In the genomic region with DNA sequence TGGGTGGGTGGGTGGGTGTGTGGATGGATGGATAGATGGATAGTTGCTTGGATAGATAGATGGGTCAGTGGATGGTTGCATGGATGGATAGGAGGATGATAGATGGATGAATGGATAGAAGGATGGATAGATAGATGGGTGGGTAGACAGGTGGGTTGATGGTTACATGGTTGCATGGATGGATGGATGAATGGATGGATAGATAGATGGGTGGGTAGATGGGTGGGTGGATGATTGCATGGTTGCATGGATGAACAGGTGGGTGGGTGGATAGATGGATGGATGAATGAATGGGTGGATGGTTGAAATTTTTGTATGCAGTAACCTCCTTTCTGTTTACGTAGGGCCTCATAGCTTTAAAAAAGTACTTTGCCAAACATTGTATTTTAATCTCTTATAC, we compare ENCODE assay signal across 3 cellular contexts.
A peak's percentile ranks its signal among the peaks of the same experiment; 100 is the strongest.
TF ChIP-seq lines count a peak whose summit lies in the region.

No MANE protein-coding gene starts in this region.

TF ChIP-seq in HEK293, 187 proteins besides CTCF, POLR2A, EP300 and RAD21:
- TF ChIP-seq EGR2 (tag by site-specific recombination; IDR thresholded peaks at IDR 0.05; ENCODE audit: low read depth) (peak; percentile 92), ZNF366 (tag by site-specific recombination; conservative IDR thresholded peaks at IDR 0.05) (peak; percentile 72), ZNF335 (tag by site-specific recombination; conservative IDR thresholded peaks at IDR 0.05) (no peak), ZFHX2 (tag by site-specific recombination; conservative IDR thresholded peaks at IDR 0.05) (peak; percentile 71)

TF ChIP-seq in IMR-90, 13 proteins besides CTCF, POLR2A, EP300 and RAD21:
- TF ChIP-seq FOS (IDR thresholded peaks at IDR 0.05; ENCODE audit: low read depth, low read length) (no peak), USF2 (IDR thresholded peaks at IDR 0.05; ENCODE audit: low read depth, low read length) (no peak), MXI1 (IDR thresholded peaks at IDR 0.05; ENCODE audit: borderline replicate concordance, low read depth, low read length) (no peak), MAFK (IDR thresholded peaks at IDR 0.05; ENCODE audit: low read depth, low read length) (no peak), MAZ (IDR thresholded peaks at IDR 0.05; ENCODE audit: borderline replicate concordance, low read depth, low read length) (no peak), RFX5 (IDR thresholded peaks at IDR 0.05; ENCODE audit: low read depth, low read length) (no peak), NFE2L2 (IDR thresholded peaks at IDR 0.05; ENCODE audit: low read depth, low read length) (no peak), BHLHE40 (IDR thresholded peaks at IDR 0.05; ENCODE audit: low read depth, low read length) (no peak), CHD1 (IDR thresholded peaks at IDR 0.05; ENCODE audit: low read depth, low read length) (no peak), RCOR1 (IDR thresholded peaks at IDR 0.05; ENCODE audit: insufficient replicate concordance, low read length) (no peak), CEBPB (IDR thresholded peaks at IDR 0.05; ENCODE audit: low read depth, low read length) (no peak), SMC3 (IDR thresholded peaks at IDR 0.05; ENCODE audit: low read depth, low read length) (no peak)
- TF ChIP-seq, protein P1, sequence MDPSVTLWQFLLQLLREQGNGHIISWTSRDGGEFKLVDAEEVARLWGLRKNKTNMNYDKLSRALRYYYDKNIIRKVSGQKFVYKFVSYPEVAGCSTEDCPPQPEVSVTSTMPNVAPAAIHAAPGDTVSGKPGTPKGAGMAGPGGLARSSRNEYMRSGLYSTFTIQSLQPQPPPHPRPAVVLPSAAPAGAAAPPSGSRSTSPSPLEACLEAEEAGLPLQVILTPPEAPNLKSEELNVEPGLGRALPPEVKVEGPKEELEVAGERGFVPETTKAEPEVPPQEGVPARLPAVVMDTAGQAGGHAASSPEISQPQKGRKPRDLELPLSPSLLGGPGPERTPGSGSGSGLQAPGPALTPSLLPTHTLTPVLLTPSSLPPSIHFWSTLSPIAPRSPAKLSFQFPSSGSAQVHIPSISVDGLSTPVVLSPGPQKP (IDR thresholded peaks at IDR 0.05; ENCODE audit: borderline replicate concordance, low read depth, low read length): no peak

TF ChIP-seq in H1, 55 proteins besides CTCF, POLR2A, EP300 and RAD21:
- no peak for TF ChIP-seq CHD1 (IDR thresholded peaks at IDR 0.05; ENCODE audit: low read depth, low read length)
- TF ChIP-seq RBBP5 (IDR thresholded peaks at IDR 0.05; ENCODE audit: borderline replicate concordance, low read depth, low read length): no peak
- no peak for TF ChIP-seq PHF8 (conservative IDR thresholded peaks at IDR 0.05; ENCODE audit: low read depth, low read length)
- TF ChIP-seq GABPA (IDR thresholded peaks at IDR 0.05; ENCODE audit: borderline replicate concordance, insufficient read depth, low read length): no peak
- no peak for TF ChIP-seq ATF2 (IDR thresholded peaks at IDR 0.05; ENCODE audit: low read length)
- no peak for TF ChIP-seq CEBPB (IDR thresholded peaks at IDR 0.05; ENCODE audit: low read depth, low read length)
- no peak for TF ChIP-seq SP2 (IDR thresholded peaks at IDR 0.05; ENCODE audit: low read length)
- TF ChIP-seq CTBP2 (IDR thresholded peaks at IDR 0.05; ENCODE audit: borderline replicate concordance, insufficient read depth, insufficient read length, low read length): no peak
- no peak for TF ChIP-seq SIN3A (conservative IDR thresholded peaks at IDR 0.05 in 1 of 2, IDR thresholded peaks at IDR 0.05 in 1 of 2; ENCODE audit: low read depth in 1 of 2, low read length in 2 of 2)
- no peak for TF ChIP-seq ASH2L (IDR thresholded peaks at IDR 0.05; ENCODE audit: low read length)
- no peak for TF ChIP-seq RFX5 (IDR thresholded peaks at IDR 0.05; ENCODE audit: borderline replicate concordance, low read depth, low read length)
- TF ChIP-seq EZH2 (IDR thresholded peaks at IDR 0.05; ENCODE audit: low read depth, low read length, severe bottlenecking): no peak
TF ChIP-seq in H1: peak in this region for 0.
